Comparison of ENCODE assay signal across 8 cellular contexts in genomic region chr16:70370145-70370544, GRCh38. TPM values are rescaled to one million over a fixed set of nuclear protein-coding genes. Genes with fewer than 3 reads are reported as not detected.
A peak's percentile ranks its signal among the peaks of the same experiment; 100 is the strongest.
DNase-seq lines count a peak whose midpoint lies in the region; ATAC-seq, FAIRE-seq and TF ChIP-seq lines count a peak whose summit lies in the region.
"Not testable (repeated sequence)": the region's sequence is repeated elsewhere in the genome, so short reads cannot be mapped to it uniquely, and the experiment has no call there.

No MANE protein-coding gene starts in this region.

- H3K9ac ChIP-seq in OCI-LY3 (ENCODE audit: low read length); GM12878 (ENCODE audit: control insufficient read depth, insufficient read depth, low read length): not testable (repeated sequence)

- in situ Hi-C loops in GM13977 (cut with MboI; ENCODE audit: low pct_unique_long_range_greater_than_20kb, low sequenced_read_pairs, unreplicated experiment); GM12878 (cut with MboI): not testable (repeated sequence)

- POLR2A ChIA-PET in activated CD4-positive, alpha-beta memory T cell treated with anti-CD3 and anti-CD28 coated beads for 36 hours (lab: Charles Lee) = not testable (repeated sequence)
- POLR2A ChIA-PET in GM12878 (lab: Charles Lee) = interaction anchor here (1.2 kb wide), 1 partner anchor 9 kb away, joined by 3 read pairs; no protein-coding TSS in a partner anchor

- H3K4me3 Mint-ChIP-seq in activated CD4-positive, alpha-beta memory T cell treated with anti-CD3 and anti-CD28 coated beads for 36 hours = not testable (repeated sequence)

- not testable (repeated sequence) for H3K27ac ChIP-seq in OCI-LY3 (ENCODE audit: low read length); GM12878 (ENCODE audit: control insufficient read depth, insufficient read depth)

- peak; percentile 85 for ATAC-seq in GM12878

- not testable (repeated sequence) for H3K27me3 ChIP-seq in OCI-LY3 (ENCODE audit: low read depth, low read length); GM12878 (replicated peaks in 1 of 2; ENCODE audit: control insufficient read depth in 2 of 2, insufficient read depth in 2 of 2, low read length in 1 of 2)

- not testable (repeated sequence) for H3K4me3 ChIP-seq in AG10803 (ENCODE audit: low read length); OCI-LY3 (ENCODE audit: low read length); GM12878; fibroblast of pulmonary artery (replicated peaks; ENCODE audit: low read depth, low read length)

- H4K20me1 ChIP-seq in OCI-LY3 (ENCODE audit: insufficient read depth, low read length); GM12878 (ENCODE audit: control insufficient read depth, insufficient read depth): not testable (repeated sequence)

- not testable (repeated sequence) for H3K27ac Mint-ChIP-seq in activated CD4-positive, alpha-beta memory T cell treated with anti-CD3 and anti-CD28 coated beads for 36 hours

- peaks cover 26% of the 10 kb centered on the region for H3K36me3 ChIP-seq in OCI-LY3 (replicated peaks; ENCODE audit: low read depth, low read length)
- H3K36me3 ChIP-seq in GM12878 (ENCODE audit: control insufficient read depth in 2 of 2, insufficient read depth in 2 of 2, low read length in 1 of 2) = peaks cover 11% of the 10 kb centered on the region in 2 experiments; a peak in 3 of 4 replicates

- not testable (repeated sequence) for H3K4me1 ChIP-seq in OCI-LY3 (ENCODE audit: low read length); GM12878 (ENCODE audit: control insufficient read depth, insufficient read depth, low read length)

- H3K27me3 Mint-ChIP-seq in activated CD4-positive, alpha-beta memory T cell treated with anti-CD3 and anti-CD28 coated beads for 36 hours = not testable (repeated sequence)

- TF ChIP-seq POLR2A in GM12878 (IDR thresholded peaks at IDR 0.05; ENCODE audit: low read depth, low read length) = not testable (repeated sequence)

- intact Hi-C loops in activated CD4-positive, alpha-beta memory T cell treated with anti-CD3 and anti-CD28 coated beads for 36 hours (cut with micrococcal nuclease) = not testable (repeated sequence)
- intact Hi-C loops in GM12878 (cut with micrococcal nuclease; ENCODE audit: unreplicated experiment) = loop anchor here (5.0 kb wide), 1 partner anchor 282 kb away; no protein-coding TSS in a partner anchor

- H3K4me2 ChIP-seq in OCI-LY3 (ENCODE audit: low read length); GM12878 (ENCODE audit: control insufficient read depth, insufficient read depth): not testable (repeated sequence)

- not testable (repeated sequence) for H3K9me3 ChIP-seq in OCI-LY3 (ENCODE audit: insufficient read depth, low read length); GM12878 (replicated peaks; ENCODE audit: control insufficient read depth, insufficient read depth, low read length)

- BruUV-seq in GM12878 (replicated peaks; lab: Mats Ljungman, UMichigan) = not testable (repeated sequence)

- SMC1A ChIA-PET in GM12878 (lab: Charles Lee; ENCODE audit: uncharacterized antibody, unreplicated experiment) = interaction anchor here (0.6 to 2.4 kb wide), 8 partner anchors 11 to 816 kb away, joined by 3 to 12 read pairs (median 3); no protein-coding TSS in a partner anchor

- CTCF ChIA-PET in activated CD4-positive, alpha-beta memory T cell treated with anti-CD3 and anti-CD28 coated beads for 36 hours (lab: Charles Lee) = interaction anchor here (0.6 to 1.9 kb wide), 13 partner anchors 8 to 1220 kb away, joined by 3 to 17 read pairs (median 4); partner anchors contain the start of genes COG4, FCSK, SF3B3 and ST3GAL2
- CTCF ChIA-PET in GM12878 (lab: Yijun Ruan, JAX) = interaction anchor here (0.7 to 2.6 kb wide), 18 partner anchors 10 to 401 kb away, joined by 3 to 26 read pairs (median 4); partner anchors contain the start of genes DDX19A and FCSK

- DNase-seq in AG10803 (ENCODE audit: low read depth) (peak; percentile 35), fibroblast of pulmonary artery (ENCODE audit: low read depth) (peak; percentile 46), lung microvascular endothelial cell (ENCODE audit: low read depth in 2 of 2) (peak; percentile 48 to 56)
- not testable (repeated sequence) for DNase-seq in GM13977 (ENCODE audit: low spot score); GM12878 (ENCODE audit: low read depth, low spot score)
- peak; percentile 65 for DNase-seq in activated CD4-positive, alpha-beta memory T cell treated with anti-CD3 and anti-CD28 coated beads for 36 hours
- peak; percentile 30 to 36 for DNase-seq in stimulated activated CD4-positive, alpha-beta T cell treated with anti-CD3 and anti-CD28 coated beads, Interleukin-2, amount 100 ng/mL, for 24 hours

- H3K9me3 Mint-ChIP-seq in activated CD4-positive, alpha-beta memory T cell treated with anti-CD3 and anti-CD28 coated beads for 36 hours = not testable (repeated sequence)

- peak; percentile 58 for TF ChIP-seq RAD21 in GM12878 (IDR thresholded peaks at IDR 0.05; ENCODE audit: insufficient read depth, low read depth, low read length)

- not testable (repeated sequence) for TF ChIP-seq EP300 in GM12878 (IDR thresholded peaks at IDR 0.05; ENCODE audit: borderline replicate concordance in 1 of 2, control insufficient read depth in 1 of 2, low read depth in 2 of 2, low read length in 2 of 2)

- H3K36me3 Mint-ChIP-seq in activated CD4-positive, alpha-beta memory T cell treated with anti-CD3 and anti-CD28 coated beads for 36 hours = peaks cover 47% of the 10 kb centered on the region

- RAD21 ChIA-PET in GM12878 (lab: Charles Lee; ENCODE audit: unreplicated experiment) = interaction anchor here (0.7 to 1.5 kb wide), 10 partner anchors 11 to 285 kb away, joined by 3 to 7 read pairs (median 4); partner anchors contain the start of gene FCSK

- WGBS in GM12878 (ENCODE audit: insufficient coverage, insufficient replicate concordance, low lambda C conversion rate, missing lambda C conversion rate) = 16% methylated on average over 10 of the region's 10 CpGs

- H3K79me2 ChIP-seq in OCI-LY3 (ENCODE audit: low read length); GM12878 (ENCODE audit: control insufficient read depth, insufficient read depth, low read length): not testable (repeated sequence)

- not testable (repeated sequence) for H3K4me1 Mint-ChIP-seq in activated CD4-positive, alpha-beta memory T cell treated with anti-CD3 and anti-CD28 coated beads for 36 hours (ENCODE audit: low read depth)

- peak; percentile 79 for FAIRE-seq in GM12878 (lab: Jason Lieb, UNC)

- TF ChIP-seq CTCF in AG10803 (conservative IDR thresholded peaks at IDR 0.05; ENCODE audit: low read length) (peak; percentile 68), GM13977 (IDR thresholded peaks at IDR 0.05; ENCODE audit: extremely low read depth, insufficient read depth, missing control alignments) (peak; percentile 54), OCI-LY3 (IDR thresholded peaks at IDR 0.05; ENCODE audit: low read depth, low read length) (peak; percentile 63), GM12878 (IDR thresholded peaks at IDR 0.05 in 2 of 3, conservative IDR thresholded peaks at IDR 0.05 in 1 of 3; ENCODE audit: control insufficient read depth in 2 of 3, extremely low read depth in 1 of 3, insufficient read depth in 1 of 3, low read depth in 3 of 3, low read length in 3 of 3) (peak; percentile 44 to 61 (median 59)), fibroblast of pulmonary artery (IDR thresholded peaks at IDR 0.05; ENCODE audit: low read length, missing control alignments) (peak; percentile 62)

- H2AFZ ChIP-seq in OCI-LY3 (ENCODE audit: low read depth, low read length); GM12878 (ENCODE audit: control insufficient read depth, low read depth, low read length): not testable (repeated sequence)

TF ChIP-seq in GM12878, 131 proteins besides CTCF, POLR2A, EP300 and RAD21:
- TF ChIP-seq SMC3 (IDR thresholded peaks at IDR 0.05; ENCODE audit: borderline replicate concordance, low read length) = peak; percentile 68

RNA-seq across cellular contexts. Expression of gene DDX19A, which starts 23.4 kb away (rescaled TPM):
- total RNA-seq in activated CD4-positive, alpha-beta memory T cell treated with anti-CD3 and anti-CD28 coated beads for 36 hours = 10 to 100 TPM; 34.8 to 39.3 TPM
- 77.6 and 80.3 TPM in 2 replicates for total RNA-seq in GM12878 (2013; cell fraction: nucleolus; rRNA removed)
- total RNA-seq in GM12878 (2014; rRNA removed) = 41.9 and 42.0 TPM in 2 replicates
- total RNA-seq in GM12878 (2014; rRNA removed; fragmentation: Illumina TruSeq; extraction: Trizol) = 38.6 and 42.5 TPM in 2 replicates
- total RNA-seq in GM12878 (2021) = 32.1 and 33.9 TPM in 2 replicates
- polyA plus RNA-seq in GM12878 (2011; ENCODE audit: low read depth) = 17.5 TPM
- 31.8 and 38.0 TPM in 2 replicates for polyA plus RNA-seq in GM12878 (2011; rRNA removed)
- polyA plus RNA-seq in GM12878 (2011; cell fraction: cytosol; rRNA removed) = 36.8 and 41.9 TPM in 2 replicates
- polyA plus RNA-seq in GM12878 (2011; cell fraction: nucleus; rRNA removed) = 21.1 and 30.9 TPM in 2 replicates
- polyA plus RNA-seq in GM12878 (2012) = 19.7 and 21.0 TPM in 2 replicates
- polyA plus RNA-seq in GM12878 (2014; fragmentation: Illumina TruSeq; extraction: Trizol) = 40.3 and 50.6 TPM in 2 replicates
- polyA plus RNA-seq in GM12878 (2014; fragmentation: Nextera tagmentation; extraction: Ambion mirVana) = 10 to 100 TPM; 19.5 to 20.7 TPM
- polyA plus RNA-seq in GM12878 (2014; rRNA removed) = 44.1 and 46.3 TPM in 2 replicates
- 10 to 100 TPM; 51.9 to 56.9 TPM for polyA plus RNA-seq in GM12878 (2016; fragmentation: Nextera tagmentation; extraction: Ambion mirVana)
- polyA minus RNA-seq in GM12878 (2011; rRNA and poly(A)+ RNA removed) = 43.8 and 49.0 TPM in 2 replicates
- 13.7 and 14.6 TPM in 2 replicates for polyA minus RNA-seq in GM12878 (2011; cell fraction: cytosol; rRNA and poly(A)+ RNA removed)
- 17.8 and 27.5 TPM in 2 replicates for polyA minus RNA-seq in GM12878 (2011; cell fraction: nucleus; rRNA and poly(A)+ RNA removed)
- total RNA-seq in lung microvascular endothelial cell = 22.7 and 31.3 TPM in 2 replicates
